In the genomic region with DNA sequence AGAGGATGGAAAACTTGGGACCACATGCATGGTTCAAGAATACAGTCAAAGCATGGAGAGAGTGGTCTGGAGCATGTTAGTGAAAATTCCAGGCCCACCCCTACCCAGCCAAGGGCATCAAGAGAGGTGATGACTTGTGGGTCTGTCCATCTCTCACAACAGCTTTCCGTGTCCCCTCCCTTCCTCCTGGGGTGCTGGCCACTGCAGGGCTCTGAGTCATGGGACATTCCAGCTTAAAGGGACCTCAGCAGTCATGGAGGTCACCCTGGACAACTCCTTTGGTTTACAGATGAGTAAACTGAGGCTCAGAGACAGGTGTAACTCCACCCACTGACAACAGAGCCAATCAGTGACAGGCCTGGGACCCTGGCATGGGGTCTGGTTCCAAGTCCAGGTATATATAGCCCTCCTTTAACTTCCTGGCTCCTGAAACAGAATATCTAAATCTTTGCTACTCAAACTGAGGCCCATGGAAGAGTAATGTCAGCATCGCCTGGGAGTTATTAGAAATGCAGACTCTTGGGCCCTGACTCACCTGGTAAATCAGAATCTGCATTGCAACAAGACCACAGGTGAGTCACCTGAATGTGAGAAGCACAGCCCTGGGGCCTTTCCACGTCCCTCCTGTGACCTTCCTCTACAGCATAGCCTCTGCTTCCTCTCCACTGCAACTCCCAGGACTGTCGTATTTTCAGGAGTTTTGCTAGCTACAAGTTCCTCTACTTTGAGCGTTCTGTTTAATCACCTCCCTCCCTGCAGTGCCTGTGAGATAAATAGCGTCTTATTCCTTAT, we compare ENCODE assay signal across 21 cellular contexts.
A peak's percentile ranks its signal among the peaks of the same experiment; 100 is the strongest.
DNase-seq lines count a peak whose midpoint lies in the region; ATAC-seq and TF ChIP-seq lines count a peak whose summit lies in the region.
"Had no signal": no experiment of that assay in that cellular context is flagged by ENCODE, and none has a peak within 500 bp of the region (broad histone marks: within the 10 kb centered on the region; RNA-seq: fewer than 3 reads in every experiment).

No MANE protein-coding gene starts in this region.

- peaks cover 4% of the 10 kb centered on the region; the same call in 1 of the 2 replicates for H3K4me1 ChIP-seq in Caco-2
- H3K4me1 ChIP-seq in HUES6 (ENCODE audit: control insufficient read depth, insufficient read depth, low read length), result peaks cover 52% of the 10 kb centered on the region
- peaks cover 5 to 13% of the 10 kb centered on the region in 2 donors for H3K4me1 ChIP-seq in naive thymus-derived CD4-positive, alpha-beta T cell (ENCODE audit: control insufficient read depth in 2 of 2, insufficient read depth in 2 of 2, low read length in 2 of 2)

- H3K4me3 Mint-ChIP-seq in Caco-2 (ENCODE audit: unreplicated experiment), result no peak overlapping the region
- H3K4me3 Mint-ChIP-seq in effector memory CD8-positive, alpha-beta T cell, result peak overlapping the region in 1 of 2 donors; percentile 12
- peak overlapping the region in 2 of 10 donors; percentile 3 to 9 for H3K4me3 Mint-ChIP-seq in naive thymus-derived CD4-positive, alpha-beta T cell
- H3K4me3 Mint-ChIP-seq: nephron; stimulated activated naive B cell treated with anti-CD40 and anti-IgM and Interleukin-4, amounts not matched to agents 10 μg/mL and 1 μg/mL and 100 μg/mL, for 72 hours had no signal

- H3K4me3 ChIP-seq in Caco-2 (ENCODE audit: low read depth, low read length), result no peak overlapping the region
- H3K4me3 ChIP-seq in HUES6 (ENCODE audit: low read depth, low read length), result peak overlapping the region; percentile 17; the same call in 1 of the 2 replicates
- H3K4me3 ChIP-seq in naive thymus-derived CD4-positive, alpha-beta T cell (ENCODE audit: low read length), result no peak overlapping the region
- H3K4me3 ChIP-seq: cardiac muscle cell had no signal

- H3K36me3 ChIP-seq in Caco-2 (ENCODE audit: control insufficient read depth, insufficient read depth, low read length) (no peaks in the 10 kb centered on the region), HUES6 (ENCODE audit: control insufficient read depth, insufficient read depth, low read length) (no peaks in the 10 kb centered on the region)
- H3K36me3 ChIP-seq in naive thymus-derived CD4-positive, alpha-beta T cell (ENCODE audit: control insufficient read depth in 2 of 3, insufficient read depth in 3 of 3, low read length in 3 of 3), result no peaks in the 10 kb centered on the region
- H3K36me3 ChIP-seq: cardiac muscle cell had no signal

- H3K36me3 Mint-ChIP-seq in Caco-2 (ENCODE audit: insufficient read depth, unreplicated experiment), result peaks cover 19% of the 10 kb centered on the region
- peaks cover 8% of the 10 kb centered on the region for H3K36me3 Mint-ChIP-seq in effector memory CD8-positive, alpha-beta T cell (ENCODE audit: insufficient read depth)
- H3K36me3 Mint-ChIP-seq in naive thymus-derived CD4-positive, alpha-beta T cell, result peaks cover 0 to 21% (median 4%) of the 10 kb centered on the region in 5 donors

- H3K27me3 ChIP-seq in Caco-2 (replicated peaks; ENCODE audit: control insufficient read depth, insufficient read depth, low read length) (no peaks in the 10 kb centered on the region), HUES6 (ENCODE audit: control insufficient read depth, insufficient read depth, low read length) (no peaks in the 10 kb centered on the region)
- H3K27me3 ChIP-seq in naive thymus-derived CD4-positive, alpha-beta T cell (ENCODE audit: control insufficient read depth in 2 of 2, insufficient read depth in 2 of 2, low read length in 2 of 2), result no peaks in the 10 kb centered on the region
- H3K27me3 ChIP-seq: cardiac muscle cell had no signal

- POLR2A ChIA-PET in Caco-2 (lab: Charles Lee), result no interaction called here
- POLR2A ChIA-PET in naive thymus-derived CD4-positive, alpha-beta T cell (lab: Charles Lee), result no interaction called here

- intact Hi-C loops in Caco-2 (cut with micrococcal nuclease; ENCODE audit: unreplicated experiment) (no loop called here), Right ventricle myocardium inferior (cut with DNase I) (no loop called here)
- intact Hi-C loops in naive thymus-derived CD4-positive, alpha-beta T cell (cut with micrococcal nuclease), result no loop called here

- H3K27ac ChIP-seq in HUES6 (ENCODE audit: low read depth, low read length), result peak overlapping the region; percentile 81
- H3K27ac ChIP-seq in naive thymus-derived CD4-positive, alpha-beta T cell (ENCODE audit: low read depth, low read length), result no peak overlapping the region
- H3K27ac ChIP-seq: cardiac muscle cell, HL-60 had no signal

- no peak for TF ChIP-seq CTCF in Caco-2 (IDR thresholded peaks at IDR 0.05; ENCODE audit: insufficient read depth in 1 of 2, low read depth in 1 of 2, low read length in 1 of 2, severe bottlenecking in 1 of 2, unreplicated experiment in 1 of 2)

- no peak for ATAC-seq in effector memory CD8-positive, alpha-beta T cell (replicated peaks)
- no peak for ATAC-seq in naive thymus-derived CD4-positive, alpha-beta T cell
- ATAC-seq in HG03571 (IDR thresholded peaks at IDR 0.05; ENCODE audit: unreplicated experiment) (no peak), Right ventricle myocardium inferior (no peak)
- ATAC-seq: left colon, sciatic nerve had no signal

- peak overlapping the region; percentile 24 for H3K27ac Mint-ChIP-seq in Caco-2 (ENCODE audit: unreplicated experiment)
- peak overlapping the region; percentile 90 to 94 for H3K27ac Mint-ChIP-seq in effector memory CD8-positive, alpha-beta T cell
- peak overlapping the region in 5 of 9 donors; percentile 2 to 31 (median 13) for H3K27ac Mint-ChIP-seq in naive thymus-derived CD4-positive, alpha-beta T cell

- H3K27me3 Mint-ChIP-seq in Caco-2 (ENCODE audit: insufficient read depth, unreplicated experiment), result no peaks in the 10 kb centered on the region
- no peaks in the 10 kb centered on the region for H3K27me3 Mint-ChIP-seq in effector memory CD8-positive, alpha-beta T cell
- H3K27me3 Mint-ChIP-seq in naive thymus-derived CD4-positive, alpha-beta T cell, result peaks cover 0 to 13% (median 5%) of the 10 kb centered on the region in 5 donors
- H3K27me3 Mint-ChIP-seq: stimulated activated naive B cell treated with anti-CD40 and anti-IgM and Interleukin-4, amounts not matched to agents 10 μg/mL and 1 μg/mL and 100 μg/mL, for 72 hours had no signal

- H3K9ac ChIP-seq in HUES6 (ENCODE audit: low read length), result peak overlapping the region; percentile 72

- no peak for DNase-seq in Caco-2
- DNase-seq in effector memory CD8-positive, alpha-beta T cell, result no peak
- no peak for DNase-seq in naive thymus-derived CD4-positive, alpha-beta T cell
- DNase-seq in hepatic stellate cell (ENCODE audit: low spot score), result no peak
- DNase-seq in amygdala (lab: John Stamatoyannopoulos, UW), result no peak
- no peak for DNase-seq in Right ventricle myocardium inferior (ENCODE audit: missing footprints)
- DNase-seq: activated CD4-positive, alpha-beta T cell treated with anti-CD3 and anti-CD28 coated beads, Interleukin-2, amount 50 U/mL, for 4 hours; activated gamma-delta T cell; C1 segment of cervical spinal cord; GOT3; left colon; SHP77 treated with DMSO at 0.1 percent for 48 hours; stimulated activated CD4-positive, alpha-beta T cell treated with anti-CD3 and anti-CD28 coated beads, Interleukin-4, amount 100 ng/mL, for 4 hours; stimulated activated naive B cell treated with anti-CD40 and anti-IgM and Interleukin-4, amounts not matched to agents 10 μg/mL and 1 μg/mL and 100 μg/mL, for 72 hours; T-helper 9 cell had no signal

- peaks cover 19% of the 10 kb centered on the region for H3K4me1 Mint-ChIP-seq in Caco-2 (ENCODE audit: low read depth, unreplicated experiment)
- peaks cover 29 to 32% of the 10 kb centered on the region in 2 donors for H3K4me1 Mint-ChIP-seq in effector memory CD8-positive, alpha-beta T cell (ENCODE audit: low read depth in 2 of 2)
- peaks cover 17 to 34% (median 22%) of the 10 kb centered on the region in 7 donors for H3K4me1 Mint-ChIP-seq in naive thymus-derived CD4-positive, alpha-beta T cell

- no TSS peak for BruUV-seq in Caco-2 (replicated peaks; lab: Mats Ljungman, UMichigan)

- no peaks in the 10 kb centered on the region for H3K9me3 ChIP-seq in Caco-2
- no peaks in the 10 kb centered on the region for H3K9me3 ChIP-seq in HUES6 (ENCODE audit: control insufficient read depth, insufficient read depth, low read depth, low read length)
- no peaks in the 10 kb centered on the region for H3K9me3 ChIP-seq in naive thymus-derived CD4-positive, alpha-beta T cell (ENCODE audit: control insufficient read depth in 2 of 3, low read length in 3 of 3)

- H3K9me3 Mint-ChIP-seq in Caco-2 (ENCODE audit: unreplicated experiment), result no peaks in the 10 kb centered on the region
- peaks cover 0 to 6% of the 10 kb centered on the region in 2 donors for H3K9me3 Mint-ChIP-seq in effector memory CD8-positive, alpha-beta T cell
- H3K9me3 Mint-ChIP-seq in naive thymus-derived CD4-positive, alpha-beta T cell, result peaks cover 0 to 5% (median 0%) of the 10 kb centered on the region in 11 donors
- H3K9me3 Mint-ChIP-seq: stimulated activated naive B cell treated with anti-CD40 and anti-IgM and Interleukin-4, amounts not matched to agents 10 μg/mL and 1 μg/mL and 100 μg/mL, for 72 hours had no signal

- CTCF ChIA-PET in Caco-2 (lab: Charles Lee), result no interaction called here
- CTCF ChIA-PET in naive thymus-derived CD4-positive, alpha-beta T cell (lab: Charles Lee), result interaction anchor here (1.4 kb wide), 1 partner anchor 15 kb away, joined by 3 read pairs; no protein-coding TSS in a partner anchor

Comparison
In these comparisons a context has a peak if more than half of its experiments do, and no peak if none do; other contexts are left out.
1. H3K27ac Mint-ChIP-seq: peak in every context shown above with its lines; median percentile 92 in effector memory CD8-positive, alpha-beta T cell; 24 in Caco-2; 13 in naive thymus-derived CD4-positive, alpha-beta T cell.